8 cellular contexts compared by ENCODE assay signal in genomic region chr10:31745612-31746376, GRCh38.
DNase-seq lines count a peak whose midpoint lies in the region; ATAC-seq, FAIRE-seq and TF ChIP-seq lines count a peak whose summit lies in the region.

No MANE protein-coding gene starts in this region.

- H3K27ac Mint-ChIP-seq in HFFc6 (peak overlapping the region; percentile 88), glutamatergic neuron (ENCODE audit: unreplicated experiment) (no peak overlapping the region)

- ATAC-seq in GM21360 (IDR thresholded peaks at IDR 0.05; ENCODE audit: unreplicated experiment): no peak
- ATAC-seq in GM18520 (IDR thresholded peaks at IDR 0.05; ENCODE audit: unreplicated experiment): no peak

- TF ChIP-seq CTCF in HFFc6 (IDR thresholded peaks at IDR 0.05) (no peak), glutamatergic neuron (IDR thresholded peaks at IDR 0.05; ENCODE audit: partially characterized antibody, unreplicated experiment) (no peak)

- H3K27me3 ChIP-seq in small intestine (ENCODE audit: control insufficient read depth in 2 of 2, insufficient read depth in 2 of 2, low read length in 2 of 2): no peaks in the 10 kb centered on the region

- H3K9me3 ChIP-seq in small intestine (ENCODE audit: control insufficient read depth, low read depth): no peaks in the 10 kb centered on the region

- WGBS in small intestine, 3 donors: 69 to 79% (median 79%) methylated on average over 9 of the region's 9 CpGs

- in situ Hi-C loops in ACHN (cut with HindIII; ENCODE audit: low pct_ligation_motif_present, low pct_unique_long_range_greater_than_20kb, low sequenced_read_pairs): no loop called here

- peak overlapping the region; percentile 13; the same call in 1 of the 2 replicates for H3K4me3 Mint-ChIP-seq in HFFc6
- H3K4me3 Mint-ChIP-seq in glutamatergic neuron (ENCODE audit: unreplicated experiment): no peak overlapping the region

- H3K9me3 Mint-ChIP-seq in HFFc6: no peaks in the 10 kb centered on the region
- H3K9me3 Mint-ChIP-seq in glutamatergic neuron (ENCODE audit: unreplicated experiment): peaks cover 7% of the 10 kb centered on the region

- peaks cover 0 to 6% of the 10 kb centered on the region in 2 donors for H3K4me1 ChIP-seq in small intestine (ENCODE audit: control insufficient read depth in 2 of 2, insufficient read depth in 1 of 2, low read depth in 1 of 2, low read length in 1 of 2)

- H3K4me1 Mint-ChIP-seq in HFFc6 (ENCODE audit: low read depth): peaks cover 28% of the 10 kb centered on the region
- H3K4me1 Mint-ChIP-seq in glutamatergic neuron (ENCODE audit: low read depth, unreplicated experiment): peaks cover 27% of the 10 kb centered on the region

- FAIRE-seq in small intestine (lab: Jason Lieb, UNC): no peak

- no peaks in the 10 kb centered on the region for H3K36me3 ChIP-seq in small intestine (ENCODE audit: control insufficient read depth in 2 of 2, insufficient read depth in 2 of 2, low read length in 2 of 2)

- no peaks in the 10 kb centered on the region for H3K36me3 Mint-ChIP-seq in HFFc6 (ENCODE audit: low read depth)
- H3K36me3 Mint-ChIP-seq in glutamatergic neuron (ENCODE audit: unreplicated experiment): no peaks in the 10 kb centered on the region

- H3K27me3 Mint-ChIP-seq in HFFc6 (ENCODE audit: insufficient read depth) (no peaks in the 10 kb centered on the region), glutamatergic neuron (ENCODE audit: unreplicated experiment) (peaks cover 2% of the 10 kb centered on the region)

- no peak overlapping the region for H3K27ac ChIP-seq in small intestine (ENCODE audit: low read depth in 1 of 2, low read length in 1 of 2)

- peak; percentile 64 for DNase-seq in ACHN
- peak; percentile 92 for DNase-seq in HFFc6
- peak; percentile 65 for DNase-seq in activated CD8-positive, alpha-beta memory T cell treated with anti-CD3 and anti-CD28 coated beads for 24 hours
- peak; percentile 35 for DNase-seq in glutamatergic neuron
- DNase-seq in NCI-H2227 treated with DMSO at 0.1 percent for 48 hours (lab: John Stamatoyannopoulos, UW): no peak
- DNase-seq in small intestine: no peak

- no peak overlapping the region for H3K4me3 ChIP-seq in small intestine (ENCODE audit: low read depth in 1 of 2, low read length in 2 of 2)

Comparison
In these comparisons a context has a peak if more than half of its experiments do, and no peak if none do; other contexts are left out.
1. DNase-seq: peak in ACHN (single experiment), HFFc6 (single experiment), activated CD8-positive, alpha-beta memory T cell treated with anti-CD3 and anti-CD28 coated beads for 24 hours (single experiment) and glutamatergic neuron (single experiment); none in NCI-H2227 treated with DMSO at 0.1 percent for 48 hours (single experiment) and small intestine (single experiment).